In the genomic region with DNA sequence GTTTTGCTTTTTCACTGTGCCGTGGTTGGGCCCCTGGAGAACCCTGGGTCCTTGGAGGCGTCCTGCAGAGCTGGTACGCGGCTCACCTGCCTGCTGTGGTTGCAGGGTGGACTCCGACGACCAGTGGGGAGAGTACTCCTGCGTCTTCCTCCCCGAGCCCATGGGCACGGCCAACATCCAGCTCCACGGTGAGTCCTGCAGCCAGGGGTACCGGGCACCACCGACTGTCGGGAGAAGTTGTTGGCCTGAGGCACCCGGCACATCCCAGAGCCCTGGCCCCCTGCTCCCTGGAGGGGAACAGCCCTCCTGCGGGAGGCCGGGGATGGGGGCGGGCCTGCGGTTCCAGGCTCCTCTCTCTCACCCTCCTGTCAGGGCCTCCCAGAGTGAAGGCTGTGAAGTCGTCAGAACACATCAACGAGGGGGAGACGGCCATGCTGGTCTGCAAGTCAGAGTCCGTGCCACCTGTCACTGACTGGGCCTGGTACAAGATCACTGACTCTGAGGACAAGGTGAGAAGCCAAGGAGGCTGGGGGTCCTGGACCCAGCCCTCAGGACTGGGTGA, we compare ENCODE assay signal across 32 cellular contexts. TPM values are rescaled to one million over a fixed set of nuclear protein-coding genes. Genes with fewer than 3 reads are reported as not detected.
"Had no signal": no experiment of that assay in that cellular context is flagged by ENCODE, and none has a peak within 500 bp of the region (broad histone marks: within the 10 kb centered on the region; RNA-seq: fewer than 3 reads in every experiment).

No MANE protein-coding gene starts in this region.

- H3K4me3 ChIP-seq: gastroesophageal sphincter, heart left ventricle, hepatocyte, lower lobe of right lung, ovary, psoas muscle, sigmoid colon, stomach, testis, tibial artery had no signal

- ATAC-seq: esophagus mucosa; gastroesophageal sphincter; heart left ventricle; left colon; left ventricle myocardium superior; lower lobe of right lung; naive thymus-derived CD8-positive, alpha-beta T cell; psoas muscle; right cardiac atrium; stimulated activated effector memory CD8-positive, alpha-beta T cell treated with anti-CD3 and anti-CD28 coated beads, Interleukin-12 subunit alpha, Interleukin-12 subunit beta, amount 100 ng/mL, for 72 hours had no signal

- H3K9me3 ChIP-seq: gastroesophageal sphincter, heart left ventricle, lower lobe of right lung, ovary, psoas muscle, sigmoid colon, stomach, testis, tibial artery had no signal

- H3K9me3 Mint-ChIP-seq: naive thymus-derived CD8-positive, alpha-beta T cell; nephron progenitor cell; stimulated activated effector memory CD8-positive, alpha-beta T cell treated with anti-CD3 and anti-CD28 coated beads, Interleukin-12 subunit alpha, Interleukin-12 subunit beta, amount 100 ng/mL, for 72 hours; type B pancreatic cell had no signal

- H3K4me3 Mint-ChIP-seq: naive thymus-derived CD8-positive, alpha-beta T cell; nephron progenitor cell; stimulated activated effector memory CD8-positive, alpha-beta T cell treated with anti-CD3 and anti-CD28 coated beads, Interleukin-12 subunit alpha, Interleukin-12 subunit beta, amount 100 ng/mL, for 72 hours; type B pancreatic cell had no signal

- FAIRE-seq: colon had no signal

- H3K36me3 ChIP-seq: ovary had no signal

- H2AFZ ChIP-seq: hepatocyte had no signal

- H3K36me3 Mint-ChIP-seq: type B pancreatic cell had no signal

- H3K4me2 ChIP-seq: hepatocyte had no signal

- DNase-seq: effector CD4-positive, alpha-beta T cell; foreskin fibroblast; left colon; left ventricle myocardium superior; lower lobe of right lung; naive thymus-derived CD8-positive, alpha-beta T cell; nephron progenitor cell; occipital lobe; ovary; psoas muscle; sigmoid colon; stimulated activated CD4-positive, alpha-beta T cell treated with anti-CD3 and anti-CD28 coated beads, Interleukin-2, amount 100 ng/mL, for 24 hours; stimulated activated CD4-positive, alpha-beta T cell treated with anti-CD3 and anti-CD28 coated beads, Interleukin-4, amount 100 ng/mL, for 24 hours; stimulated activated naive CD4-positive, alpha-beta T cell treated with Interleukin-2 at 50 U/mL for 16 hours; stomach; testis; tibial artery had no signal

- H3K27me3 ChIP-seq: dorsolateral prefrontal cortex, heart left ventricle, hepatocyte, ovary, testis had no signal

- H3K27ac ChIP-seq: epithelial cell of prostate, gastroesophageal sphincter, hepatocyte, lower lobe of right lung, ovary, psoas muscle, sigmoid colon, stomach, testis, tibial artery had no signal

- H3K27me3 Mint-ChIP-seq: naive thymus-derived CD8-positive, alpha-beta T cell; type B pancreatic cell had no signal

RNA-seq across cellular contexts. Expression of gene HCN2, which starts 9.3 kb away (rescaled TPM):
- total RNA-seq: skeletal muscle tissue, subcutaneous adipose tissue had no signal

RNA-seq across cellular contexts. Expression of gene GZMM, which starts 36.5 kb away (rescaled TPM):
- total RNA-seq: esophagus mucosa, hepatocyte, kidney epithelial cell, myocyte, occipital lobe, psoas muscle, renal cortical epithelial cell, skeletal muscle tissue had no signal
- polyA plus RNA-seq: hepatocyte had no signal
